12 cellular contexts compared by ENCODE assay signal in genomic region chr7:47582748-47583740, GRCh38. TPM values are rescaled to one million over a fixed set of nuclear protein-coding genes. Genes with fewer than 3 reads are reported as not detected.
DNase-seq lines count a peak whose midpoint lies in the region; ATAC-seq and TF ChIP-seq lines count a peak whose summit lies in the region.
"Had no signal": no experiment of that assay in that cellular context is flagged by ENCODE, and none has a peak within 500 bp of the region (broad histone marks: within the 10 kb centered on the region; RNA-seq: fewer than 3 reads in every experiment).

No MANE protein-coding gene starts in this region.

- WGBS in ovary, 3 donors, result 43 to 50% (median 46%) methylated on average over 15 of the region's 15 CpGs

- H3K27ac Mint-ChIP-seq in activated T-cell treated with anti-CD3 and anti-CD28 coated beads, Interleukin-2, amount 50 U/mL, for 72 hours, result no peak overlapping the region
- H3K27ac Mint-ChIP-seq: stimulated activated naive CD8-positive, alpha-beta T cell treated with anti-CD3 and anti-CD28 coated beads, Interleukin-15, Interleukin-2, amounts not matched to agents 100 ng/mL and 50 ng/mL, for 24 hours; T-helper 2 cell treated with Interferon-gamma antibody and Interleukin-4, amounts not matched to agents 5 μg/mL and 100 μg/mL, for 36 hours had no signal

- peak overlapping the region; percentile 92; the same call in 1 of the 2 replicates for H3K4me3 ChIP-seq in ACC112 (ENCODE audit: low read depth, low read length)
- peak overlapping the region in 1 of 4 experiments; percentile 89 for H3K4me3 ChIP-seq in fibroblast of lung (replicated peaks in 1 of 4; ENCODE audit: control extremely low read depth in 1 of 4, insufficient read depth in 1 of 4, low read depth in 3 of 4, low read length in 4 of 4)
- no peak overlapping the region for H3K4me3 ChIP-seq in ovary

- H3K4me1 ChIP-seq in ACC112 (ENCODE audit: control insufficient read depth, insufficient read depth, low read length, unreplicated experiment) (peaks cover 46% of the 10 kb centered on the region), fibroblast of lung (ENCODE audit: control insufficient read depth, extremely low read depth, insufficient read depth, low read length) (peaks cover 18% of the 10 kb centered on the region), ovary (ENCODE audit: insufficient read depth) (peaks cover 31% of the 10 kb centered on the region)

- no peak for ATAC-seq in activated T-cell treated with anti-CD3 and anti-CD28 coated beads, Interleukin-2, amount 50 U/mL, for 72 hours (replicated peaks in 1 of 2)
- ATAC-seq in GM18870 (IDR thresholded peaks at IDR 0.05; ENCODE audit: unreplicated experiment), result no peak

- H3K27ac ChIP-seq in ACC112 (ENCODE audit: low read depth, low read length) (no peak overlapping the region), fibroblast of lung (ENCODE audit: insufficient read depth, low read length) (no peak overlapping the region), ovary (peak overlapping the region; percentile 10 to 81)

- TF ChIP-seq POLR2A in ovary (IDR thresholded peaks at IDR 0.05), result no peak

- H3K9ac ChIP-seq in fibroblast of lung (ENCODE audit: insufficient read depth, low read length), result no peak overlapping the region

- no peaks in the 10 kb centered on the region for H4K20me1 ChIP-seq in fibroblast of lung (ENCODE audit: control insufficient read depth, extremely low read depth, insufficient read depth, low read length)

- H3K9me3 ChIP-seq in fibroblast of lung (ENCODE audit: control insufficient read depth, insufficient read depth, low read depth, low read length), result no peaks in the 10 kb centered on the region
- no peaks in the 10 kb centered on the region for H3K9me3 ChIP-seq in ovary

- DNase-seq in LHCN-M2 (ENCODE audit: low read depth) (peak; percentile 97), fibroblast of lung (ENCODE audit: low read depth in 2 of 2) (peak; percentile 32 to 79), ovary (peak in 4 of 5 donors; percentile 61 to 72 (median 64)), GM03348 (ENCODE audit: low spot score) (no peak), HPDE6-E6E7 (ENCODE audit: extremely low spot score) (no peak)
- DNase-seq in activated T-cell treated with anti-CD3 and anti-CD28 coated beads, Interleukin-2, amount 50 U/mL, for 72 hours, result no peak
- DNase-seq: GOT3, NCI-H1048 had no signal

- H3K79me2 ChIP-seq in ACC112 (ENCODE audit: control insufficient read depth, insufficient read depth, low read length, unreplicated experiment) (peaks cover 39% of the 10 kb centered on the region), fibroblast of lung (ENCODE audit: control insufficient read depth, insufficient read depth, low read length) (peaks cover 32% of the 10 kb centered on the region)

- no peak overlapping the region for H3K4me3 Mint-ChIP-seq in activated T-cell treated with anti-CD3 and anti-CD28 coated beads, Interleukin-2, amount 50 U/mL, for 72 hours
- H3K4me3 Mint-ChIP-seq: T-helper 2 cell treated with Interferon-gamma antibody and Interleukin-4, amounts not matched to agents 5 μg/mL and 100 μg/mL, for 36 hours had no signal

- no peak overlapping the region for H2AFZ ChIP-seq in ACC112 (ENCODE audit: low read length, unreplicated experiment)
- no peak overlapping the region for H2AFZ ChIP-seq in fibroblast of lung (ENCODE audit: low read length)

- H3K36me3 ChIP-seq in ACC112 (ENCODE audit: insufficient read depth, low read length) (no peaks in the 10 kb centered on the region), fibroblast of lung (ENCODE audit: control insufficient read depth, insufficient read depth, low read length) (peaks cover 3% of the 10 kb centered on the region), ovary (no peaks in the 10 kb centered on the region)

- TF ChIP-seq CTCF in fibroblast of lung (conservative IDR thresholded peaks at IDR 0.05 in 1 of 2, IDR thresholded peaks at IDR 0.05 in 1 of 2; ENCODE audit: low read depth in 1 of 2, low read length in 2 of 2) (no peak), ovary (IDR thresholded peaks at IDR 0.05) (no peak)

- no peaks in the 10 kb centered on the region for H3K9me3 Mint-ChIP-seq in activated T-cell treated with anti-CD3 and anti-CD28 coated beads, Interleukin-2, amount 50 U/mL, for 72 hours
- H3K9me3 Mint-ChIP-seq: stimulated activated naive CD8-positive, alpha-beta T cell treated with anti-CD3 and anti-CD28 coated beads, Interleukin-15, Interleukin-2, amounts not matched to agents 100 ng/mL and 50 ng/mL, for 24 hours; T-helper 2 cell treated with Interferon-gamma antibody and Interleukin-4, amounts not matched to agents 5 μg/mL and 100 μg/mL, for 36 hours had no signal

- H3K36me3 Mint-ChIP-seq in activated T-cell treated with anti-CD3 and anti-CD28 coated beads, Interleukin-2, amount 50 U/mL, for 72 hours (ENCODE audit: insufficient read depth in 2 of 2), result no peaks in the 10 kb centered on the region

- H3K4me2 ChIP-seq in fibroblast of lung (ENCODE audit: extremely low read depth, insufficient read depth, low read length), result peak overlapping the region; percentile 82

- TF ChIP-seq EP300 in ovary (IDR thresholded peaks at IDR 0.05), result no peak

- intact Hi-C loops in ovary (cut with DNase I), result loop anchor here in 2 of 4 donors (10.0 kb wide), 1 partner anchor 222 kb away; no protein-coding TSS in a partner anchor

- peaks cover 24% of the 10 kb centered on the region for H3K27me3 Mint-ChIP-seq in activated T-cell treated with anti-CD3 and anti-CD28 coated beads, Interleukin-2, amount 50 U/mL, for 72 hours (ENCODE audit: low read depth)

- peaks cover 8% of the 10 kb centered on the region for H3K4me1 Mint-ChIP-seq in activated T-cell treated with anti-CD3 and anti-CD28 coated beads, Interleukin-2, amount 50 U/mL, for 72 hours (ENCODE audit: low read depth)

- H3K27me3 ChIP-seq in ACC112 (ENCODE audit: insufficient read depth, low read length), result no peaks in the 10 kb centered on the region
- H3K27me3 ChIP-seq in fibroblast of lung (ENCODE audit: control insufficient read depth, insufficient read depth, low read length), result no peaks in the 10 kb centered on the region
- no peaks in the 10 kb centered on the region for H3K27me3 ChIP-seq in ovary

RNA-seq across cellular contexts. Expression of gene TNS3, which starts 1.1 kb away (rescaled TPM):
- total RNA-seq in LHCN-M2 (2014; rRNA removed), result 499 and 556 TPM in 2 replicates
- 142 TPM for polyA plus RNA-seq in LHCN-M2 (2012)
- total RNA-seq in fibroblast of lung, result 52.6 and 88.8 TPM in 2 replicates
- 52.9 and 74.4 TPM in 2 replicates for polyA plus RNA-seq in fibroblast of lung
- 54.7 and 86.1 TPM in 2 replicates for polyA plus RNA-seq in fibroblast of lung (2012)
- polyA minus RNA-seq in fibroblast of lung (ENCODE audit: low replicate concordance), result 200 and 269 TPM in 2 replicates
- 100 to 1,000 TPM in 3 of 7 donors, 10 to 100 TPM in 4; 46.1 to 137 (median 96.3) TPM for total RNA-seq in ovary
- polyA plus RNA-seq in ovary, result 10 to 100 TPM; 36.6 to 91.3 TPM
- 1 to 10 TPM in 1 of 2 donors, under 1 TPM in 1; 0.29 to 1.2 TPM for total RNA-seq in activated T-cell treated with anti-CD3 and anti-CD28 coated beads, Interleukin-2, amount 50 U/mL, for 72 hours

Comparison
In these comparisons a context has a peak if more than half of its experiments do, and no peak if none do; other contexts are left out.
1. H3K27ac ChIP-seq: peak in ovary (2 of 2); none in ACC112 (single experiment) and fibroblast of lung (single experiment).
2. DNase-seq: peak in LHCN-M2 (single experiment), fibroblast of lung (2 of 2) and ovary (4 of 5); none in activated T-cell treated with anti-CD3 and anti-CD28 coated beads, Interleukin-2, amount 50 U/mL, for 72 hours (0 of 2), GM03348 (single experiment) and HPDE6-E6E7 (single experiment).
3. RNA of gene TNS3, which starts 1.1 kb away (total RNA-seq): 499 to 556 TPM in LHCN-M2, 46.1 to 137 TPM in ovary and 52.6 to 88.8 TPM in fibroblast of lung; 0.29 to 1.2 TPM in activated T-cell treated with anti-CD3 and anti-CD28 coated beads, Interleukin-2, amount 50 U/mL, for 72 hours; every median in the first group is over 10 times any median in the second.